13 cellular contexts compared by ENCODE assay signal in genomic region chr18:35861367-35862114, GRCh38.
DNase-seq lines count a peak whose midpoint lies in the region; ATAC-seq, FAIRE-seq and TF ChIP-seq lines count a peak whose summit lies in the region.
"Had no signal": no experiment of that assay in that cellular context is flagged by ENCODE, and none has a peak within 500 bp of the region (broad histone marks: within the 10 kb centered on the region; RNA-seq: fewer than 3 reads in every experiment).

No MANE protein-coding gene starts in this region.

- no peak overlapping the region for H2AFZ ChIP-seq in PC-3 (ENCODE audit: low read length)

- POLR2A ChIA-PET in activated CD8-positive, alpha-beta T cell treated with anti-CD3 and anti-CD28 coated beads for 36 hours (lab: Charles Lee) = interaction anchor here (1.1 kb wide), 1 partner anchor 10 kb away, joined by 3 read pairs; no protein-coding TSS in a partner anchor
- POLR2A ChIA-PET in activated CD8-positive, alpha-beta T cell treated with anti-CD3 and anti-CD28 coated beads, Interleukin-2, amount 10 ng/mL, durations not matched to agents 7 days and 5 days (lab: Charles Lee) = no interaction called here
- POLR2A ChIA-PET in PC-3 (lab: Charles Lee; ENCODE audit: unreplicated experiment) = no interaction called here

- H3K4me1 Mint-ChIP-seq in activated CD8-positive, alpha-beta T cell treated with anti-CD3 and anti-CD28 coated beads for 36 hours (ENCODE audit: low read depth) = no peaks in the 10 kb centered on the region
- H3K4me1 Mint-ChIP-seq in activated CD8-positive, alpha-beta T cell treated with anti-CD3 and anti-CD28 coated beads, Interleukin-2, amount 10 ng/mL, durations not matched to agents 7 days and 5 days (ENCODE audit: low read depth) = peaks cover 4% of the 10 kb centered on the region
- H3K4me1 Mint-ChIP-seq: activated naive CD4-positive, alpha-beta T cell treated with anti-CD3 and anti-CD28 coated beads, Interleukin-2, amount 50 U/mL, for 24 hours; IgD-negative memory B cell had no signal

- CTCF ChIA-PET in activated CD8-positive, alpha-beta T cell treated with anti-CD3 and anti-CD28 coated beads for 36 hours (lab: Charles Lee) = no interaction called here
- CTCF ChIA-PET in activated CD8-positive, alpha-beta T cell treated with anti-CD3 and anti-CD28 coated beads, Interleukin-2, amount 10 ng/mL, durations not matched to agents 7 days and 5 days (lab: Charles Lee) = no interaction called here
- CTCF ChIA-PET in PC-3 (lab: Charles Lee) = no interaction called here

- H4K20me1 ChIP-seq in PC-3 (ENCODE audit: low read length) = no peaks in the 10 kb centered on the region

- no peak for FAIRE-seq in urothelium cell line (lab: Jason Lieb, UNC)

- H3K36me3 ChIP-seq in PC-3 (ENCODE audit: low read depth, low read length) = no peaks in the 10 kb centered on the region

- H3K9me3 Mint-ChIP-seq in activated CD8-positive, alpha-beta T cell treated with anti-CD3 and anti-CD28 coated beads for 36 hours = no peaks in the 10 kb centered on the region
- H3K9me3 Mint-ChIP-seq in activated CD8-positive, alpha-beta T cell treated with anti-CD3 and anti-CD28 coated beads, Interleukin-2, amount 10 ng/mL, durations not matched to agents 7 days and 5 days (ENCODE audit: insufficient read depth) = no peaks in the 10 kb centered on the region
- H3K9me3 Mint-ChIP-seq: activated naive CD4-positive, alpha-beta T cell treated with anti-CD3 and anti-CD28 coated beads, Interleukin-2, amount 50 U/mL, for 24 hours had no signal

- DNase-seq in activated CD8-positive, alpha-beta T cell treated with anti-CD3 and anti-CD28 coated beads for 36 hours = peak; percentile 11
- no peak for DNase-seq in activated CD8-positive, alpha-beta T cell treated with anti-CD3 and anti-CD28 coated beads, Interleukin-2, amount 10 ng/mL, durations not matched to agents 7 days and 5 days
- peak; percentile 78 for DNase-seq in OCI-M1 (lab: John Stamatoyannopoulos, UW)
- peak; percentile 42 for DNase-seq in left ventricle myocardium superior
- peak; percentile 12 for DNase-seq in urothelium cell line (ENCODE audit: low spot score)
- no peak for DNase-seq in stimulated activated CD4-positive, alpha-beta T cell treated with anti-CD3 and anti-CD28 coated beads, Interleukin-4, amount 100 ng/mL, for 1 hour
- no peak for DNase-seq in PC-3
- DNase-seq in stimulated activated CD4-positive, alpha-beta T cell treated with anti-CD3 and anti-CD28 coated beads, Interleukin-15, amount 100 ng/mL, for 24 hours = no peak
- DNase-seq: GOT3, naive B cell, NCI-H524 had no signal

- TF ChIP-seq CTCF in activated CD8-positive, alpha-beta T cell treated with anti-CD3 and anti-CD28 coated beads for 36 hours (IDR thresholded peaks at IDR 0.05) = no peak
- TF ChIP-seq CTCF in PC-3 (conservative IDR thresholded peaks at IDR 0.05; ENCODE audit: low read depth, low read length) = no peak

- no peak overlapping the region for H3K27ac Mint-ChIP-seq in activated CD8-positive, alpha-beta T cell treated with anti-CD3 and anti-CD28 coated beads for 36 hours
- no peak overlapping the region for H3K27ac Mint-ChIP-seq in activated CD8-positive, alpha-beta T cell treated with anti-CD3 and anti-CD28 coated beads, Interleukin-2, amount 10 ng/mL, durations not matched to agents 7 days and 5 days
- H3K27ac Mint-ChIP-seq: activated naive CD4-positive, alpha-beta T cell treated with anti-CD3 and anti-CD28 coated beads, Interleukin-2, amount 50 U/mL, for 24 hours; IgD-negative memory B cell had no signal

- no peak overlapping the region for H3K4me3 ChIP-seq in PC-3 (ENCODE audit: low read length)

- ATAC-seq in activated CD8-positive, alpha-beta T cell treated with anti-CD3 and anti-CD28 coated beads for 36 hours = no peak
- ATAC-seq in activated CD8-positive, alpha-beta T cell treated with anti-CD3 and anti-CD28 coated beads, Interleukin-2, amount 10 ng/mL, durations not matched to agents 7 days and 5 days = no peak
- ATAC-seq in left ventricle myocardium superior (peak; percentile 98), PC-3 (no peak)

- H3K9me3 ChIP-seq in PC-3 (ENCODE audit: low read length) = no peaks in the 10 kb centered on the region

- no peak overlapping the region for H3K4me3 Mint-ChIP-seq in activated CD8-positive, alpha-beta T cell treated with anti-CD3 and anti-CD28 coated beads for 36 hours
- no peak overlapping the region for H3K4me3 Mint-ChIP-seq in activated CD8-positive, alpha-beta T cell treated with anti-CD3 and anti-CD28 coated beads, Interleukin-2, amount 10 ng/mL, durations not matched to agents 7 days and 5 days
- H3K4me3 Mint-ChIP-seq: activated naive CD4-positive, alpha-beta T cell treated with anti-CD3 and anti-CD28 coated beads, Interleukin-2, amount 50 U/mL, for 24 hours; IgD-negative memory B cell; naive B cell had no signal

- no TSS peak for BruUV-seq in PC-3 (replicated peaks; lab: Mats Ljungman, UMichigan)

- H3K4me1 ChIP-seq in PC-3 (ENCODE audit: insufficient read depth, low read length) = no peaks in the 10 kb centered on the region

- no peaks in the 10 kb centered on the region for H3F3A ChIP-seq in PC-3 (ENCODE audit: low read length, unreplicated experiment)

- H3K9me2 ChIP-seq in PC-3 (replicated peaks; ENCODE audit: low read length) = no peaks in the 10 kb centered on the region

- intact Hi-C loops in activated CD8-positive, alpha-beta T cell treated with anti-CD3 and anti-CD28 coated beads for 36 hours (cut with micrococcal nuclease) = no loop called here
- intact Hi-C loops in left ventricle myocardium superior (cut with micrococcal nuclease) = no loop called here
- intact Hi-C loops in PC-3 (cut with micrococcal nuclease) = no loop called here

- H3K79me2 ChIP-seq in PC-3 (ENCODE audit: low read length) = no peaks in the 10 kb centered on the region

- no peaks in the 10 kb centered on the region for H3K36me3 Mint-ChIP-seq in activated CD8-positive, alpha-beta T cell treated with anti-CD3 and anti-CD28 coated beads for 36 hours (ENCODE audit: low read depth)
- no peaks in the 10 kb centered on the region for H3K36me3 Mint-ChIP-seq in activated CD8-positive, alpha-beta T cell treated with anti-CD3 and anti-CD28 coated beads, Interleukin-2, amount 10 ng/mL, durations not matched to agents 7 days and 5 days (ENCODE audit: low read depth)
- H3K36me3 Mint-ChIP-seq: activated naive CD4-positive, alpha-beta T cell treated with anti-CD3 and anti-CD28 coated beads, Interleukin-2, amount 50 U/mL, for 24 hours had no signal

- H3K27me3 Mint-ChIP-seq in activated CD8-positive, alpha-beta T cell treated with anti-CD3 and anti-CD28 coated beads for 36 hours = no peaks in the 10 kb centered on the region
- peaks cover 2% of the 10 kb centered on the region for H3K27me3 Mint-ChIP-seq in activated CD8-positive, alpha-beta T cell treated with anti-CD3 and anti-CD28 coated beads, Interleukin-2, amount 10 ng/mL, durations not matched to agents 7 days and 5 days (ENCODE audit: low read depth)
- H3K27me3 Mint-ChIP-seq: IgD-negative memory B cell had no signal

- H3K9ac ChIP-seq in PC-3 (ENCODE audit: low read length) = no peak overlapping the region

- H3K27me3 ChIP-seq in PC-3 (ENCODE audit: low read length) = no peaks in the 10 kb centered on the region

- no peak overlapping the region for H3K27ac ChIP-seq in PC-3 (ENCODE audit: low read length)

- H3K4me2 ChIP-seq in PC-3 (ENCODE audit: low read length) = no peak overlapping the region

Comparison
In these comparisons a context has a peak if more than half of its experiments do, and no peak if none do; other contexts are left out.
1. DNase-seq: peak in activated CD8-positive, alpha-beta T cell treated with anti-CD3 and anti-CD28 coated beads for 36 hours (single experiment), OCI-M1 (single experiment), left ventricle myocardium superior (single experiment) and urothelium cell line (single experiment); none in activated CD8-positive, alpha-beta T cell treated with anti-CD3 and anti-CD28 coated beads, Interleukin-2, amount 10 ng/mL, durations not matched to agents 7 days and 5 days (single experiment), stimulated activated CD4-positive, alpha-beta T cell treated with anti-CD3 and anti-CD28 coated beads, Interleukin-4, amount 100 ng/mL, for 1 hour (single experiment), PC-3 (single experiment) and stimulated activated CD4-positive, alpha-beta T cell treated with anti-CD3 and anti-CD28 coated beads, Interleukin-15, amount 100 ng/mL, for 24 hours (single experiment).